ENCODE assay signal across 11 cellular contexts in the genomic region with DNA sequence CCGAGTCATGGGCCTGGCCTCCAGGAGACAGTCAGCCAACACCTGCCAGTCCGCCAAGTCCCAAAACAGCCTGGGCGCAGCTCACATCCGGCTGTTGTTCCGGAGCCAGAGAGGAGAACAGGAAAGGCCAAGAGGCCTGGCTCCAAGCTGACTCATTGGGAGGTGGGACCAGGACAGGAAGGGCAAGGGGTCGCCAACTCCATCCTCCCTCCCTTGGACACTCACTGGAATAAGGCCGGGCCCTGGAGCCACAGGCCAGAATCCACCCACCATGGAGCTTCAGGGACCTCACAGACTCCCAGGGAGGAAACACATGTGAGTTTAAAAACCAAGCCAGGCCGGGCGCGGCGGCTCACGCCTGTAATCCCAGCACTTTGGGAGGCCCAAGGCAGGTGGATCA. TPM values are rescaled to one million over a fixed set of nuclear protein-coding genes. Genes with fewer than 3 reads are reported as not detected.
A peak's percentile ranks its signal among the peaks of the same experiment; 100 is the strongest.
DNase-seq lines count a peak whose midpoint lies in the region; ATAC-seq and TF ChIP-seq lines count a peak whose summit lies in the region.
"Had no signal": no experiment of that assay in that cellular context is flagged by ENCODE, and none has a peak within 500 bp of the region (broad histone marks: within the 10 kb centered on the region; RNA-seq: fewer than 3 reads in every experiment).

No MANE protein-coding gene starts in this region.

- TF ChIP-seq CTCF in astrocyte of the spinal cord (IDR thresholded peaks at IDR 0.05; ENCODE audit: low read depth, low read length) (no peak), left ventricle myocardium inferior (IDR thresholded peaks at IDR 0.05; ENCODE audit: borderline replicate concordance) (no peak)

- DNase-seq in EH (ENCODE audit: low read depth) (peak; percentile 92), astrocyte of the spinal cord (ENCODE audit: low read depth, low spot score) (peak; percentile 73), left ventricle myocardium inferior (peak; percentile 90), renal cortical epithelial cell (ENCODE audit: low read depth) (peak; percentile 51)
- DNase-seq in stimulated activated CD4-positive, alpha-beta T cell treated with anti-CD3 and anti-CD28 coated beads, Interleukin-4, amount 100 ng/mL, for 4 hours = no peak
- DNase-seq: CD4-positive, CD25-positive, alpha-beta regulatory T cell; naive thymus-derived CD4-positive, alpha-beta T cell had no signal

- H3K4me3 ChIP-seq in astrocyte of the spinal cord (ENCODE audit: low read depth, low read length) (no peak overlapping the region), left ventricle myocardium inferior (no peak overlapping the region)

- intact Hi-C loops in left ventricle myocardium inferior (cut with micrococcal nuclease) = no loop called here

- H3K27me3 ChIP-seq in left ventricle myocardium inferior (ENCODE audit: low read depth) = no peaks in the 10 kb centered on the region

- no peak for ATAC-seq in activated CD4-positive, CD25-positive, alpha-beta regulatory T cell treated with anti-CD3 and anti-CD28 coated beads, Interleukin-2, amount 50 U/mL, for 24 hours
- ATAC-seq in HG02938 (IDR thresholded peaks at IDR 0.05; ENCODE audit: unreplicated experiment) = no peak
- no peak for ATAC-seq in HG03108 (IDR thresholded peaks at IDR 0.05; ENCODE audit: unreplicated experiment)
- ATAC-seq: naive thymus-derived CD4-positive, alpha-beta T cell had no signal

- H3K4me1 ChIP-seq in left ventricle myocardium inferior = peaks cover 50% of the 10 kb centered on the region

- peak overlapping the region; percentile 89 for H3K27ac ChIP-seq in left ventricle myocardium inferior (replicated peaks)
- H3K27ac ChIP-seq: KMS-11 had no signal

- in situ Hi-C loops in astrocyte of the spinal cord (cut with HindIII; ENCODE audit: low sequenced_read_pairs) = no loop called here

- no peaks in the 10 kb centered on the region for H3K36me3 ChIP-seq in left ventricle myocardium inferior

- no peaks in the 10 kb centered on the region for H3K9me3 ChIP-seq in left ventricle myocardium inferior (replicated peaks)

RNA-seq across cellular contexts. Expression of gene CLIC4, which starts 25.1 kb away (rescaled TPM):
- total RNA-seq in left ventricle myocardium inferior (325 TPM), renal cortical epithelial cell (309 and 384 TPM in 2 replicates)

Comparison
In these comparisons a context has a peak if more than half of its experiments do, and no peak if none do; other contexts are left out.
1. DNase-seq: peak in EH (single experiment), astrocyte of the spinal cord (single experiment), left ventricle myocardium inferior (single experiment) and renal cortical epithelial cell (single experiment); none in stimulated activated CD4-positive, alpha-beta T cell treated with anti-CD3 and anti-CD28 coated beads, Interleukin-4, amount 100 ng/mL, for 4 hours (0 of 2).